Comparison of ENCODE assay signal across 1 cellular context in genomic region chr6:20319520-20320357, GRCh38.
TF ChIP-seq lines count a peak whose summit lies in the region.

No MANE protein-coding gene starts in this region.

TF ChIP-seq in GM12878, 131 proteins besides CTCF, POLR2A, EP300 and RAD21 (continued from another document and continues in another):
- TF ChIP-seq REST (IDR thresholded peaks at IDR 0.05; ENCODE audit: low read depth, low read length): peak; percentile 10
- peak; percentile 84 for TF ChIP-seq TCF12 (IDR thresholded peaks at IDR 0.05; ENCODE audit: low read depth, low read length)
- TF ChIP-seq MYC (IDR thresholded peaks at IDR 0.05; ENCODE audit: insufficient read depth, insufficient read length, insufficient replicate concordance, low read length, severe bottlenecking): no peak
- peak; percentile 35 for TF ChIP-seq NKRF (conservative IDR thresholded peaks at IDR 0.05)
- TF ChIP-seq NFIC (IDR thresholded peaks at IDR 0.05; ENCODE audit: low read depth, low read length): peak; percentile 79
- peak; percentile 74 for TF ChIP-seq CREB1 (IDR thresholded peaks at IDR 0.05; ENCODE audit: low read depth)
- peak; percentile 98 for TF ChIP-seq NBN (IDR thresholded peaks at IDR 0.05)
- peak; percentile 63; the same call in 1 of the 2 replicates for TF ChIP-seq ZNF207 (IDR thresholded peaks at IDR 0.05; ENCODE audit: borderline replicate concordance)
- peak; percentile 64; the same call in 1 of the 2 replicates for TF ChIP-seq SMARCA5 (IDR thresholded peaks at IDR 0.05)
- TF ChIP-seq CBX5 (IDR thresholded peaks at IDR 0.05; ENCODE audit: low read depth): peak; percentile 99
- TF ChIP-seq ATF7 (IDR thresholded peaks at IDR 0.05; ENCODE audit: low read depth): peak; percentile 84
- TF ChIP-seq ZBTB4 (CRISPR knock-in tag; IDR thresholded peaks at IDR 0.05): no peak
- peak; percentile 72; the same call in 2 of the 3 replicates for TF ChIP-seq POU2F2 (IDR thresholded peaks at IDR 0.05; ENCODE audit: borderline replicate concordance, low read depth, low read length)
- TF ChIP-seq RELB (IDR thresholded peaks at IDR 0.05; ENCODE audit: low read depth): peak; percentile 90
- peak; percentile 75 for TF ChIP-seq FOXK2 (IDR thresholded peaks at IDR 0.05)
- peak; percentile 97 for TF ChIP-seq DPF2 (IDR thresholded peaks at IDR 0.05)
- no peak for TF ChIP-seq E4F1 (IDR thresholded peaks at IDR 0.05; ENCODE audit: borderline replicate concordance, partially characterized antibody)
- no peak for TF ChIP-seq WRNIP1 (IDR thresholded peaks at IDR 0.05; ENCODE audit: borderline replicate concordance, low read depth, low read length)
- TF ChIP-seq BCL3 (IDR thresholded peaks at IDR 0.05; ENCODE audit: borderline replicate concordance, insufficient read depth, low read depth, low read length, poor library complexity, severe bottlenecking): peak; percentile 79
- TF ChIP-seq IKZF2 (IDR thresholded peaks at IDR 0.05): peak; percentile 94 to 97
- peak; percentile 94 for TF ChIP-seq ZSCAN29 (IDR thresholded peaks at IDR 0.05)
- peak; percentile 34; the same call in 1 of the 2 replicates for TF ChIP-seq TARDBP (IDR thresholded peaks at IDR 0.05; ENCODE audit: borderline replicate concordance)
- TF ChIP-seq MLLT1 (IDR thresholded peaks at IDR 0.05): peak; percentile 93
- TF ChIP-seq BCL11A (IDR thresholded peaks at IDR 0.05; ENCODE audit: low read depth, low read length): peak; percentile 86
- peak; percentile 68; the same call in 1 of the 2 replicates for TF ChIP-seq CHD2 (IDR thresholded peaks at IDR 0.05; ENCODE audit: borderline replicate concordance, low read depth, low read length)
- TF ChIP-seq BHLHE40 (IDR thresholded peaks at IDR 0.05; ENCODE audit: borderline replicate concordance in 1 of 2, low read depth in 2 of 2, low read length in 1 of 2): peak; percentile 92 to 95
- TF ChIP-seq RAD51 (IDR thresholded peaks at IDR 0.05): no peak
- TF ChIP-seq HDGF (IDR thresholded peaks at IDR 0.05): peak; percentile 77; the same call in 1 of the 2 replicates
- TF ChIP-seq CBFB (IDR thresholded peaks at IDR 0.05; ENCODE audit: low read depth): peak; percentile 81
- peak; percentile 88 for TF ChIP-seq MTA2 (IDR thresholded peaks at IDR 0.05; ENCODE audit: low read depth)
- TF ChIP-seq IKZF1 (conservative IDR thresholded peaks at IDR 0.05): peak; percentile 90
- TF ChIP-seq ZNF274 (IDR thresholded peaks at IDR 0.05; ENCODE audit: insufficient read depth, insufficient read length): no peak
- TF ChIP-seq TCF3 (IDR thresholded peaks at IDR 0.05; ENCODE audit: borderline replicate concordance, insufficient read depth, low read depth, low read length): peak; percentile 75
- no peak for TF ChIP-seq HDAC6 (IDR thresholded peaks at IDR 0.05; ENCODE audit: unreplicated experiment)
- TF ChIP-seq MEF2A (IDR thresholded peaks at IDR 0.05; ENCODE audit: insufficient read depth, low read depth, low read length): peak; percentile 76
- no peak for TF ChIP-seq RBBP5 (conservative IDR thresholded peaks at IDR 0.05)
- TF ChIP-seq YY1 (IDR thresholded peaks at IDR 0.05; ENCODE audit: low read depth, low read length): peak; percentile 32; the same call in 1 of the 2 replicates
- no peak for TF ChIP-seq PRDM15 (CRISPR knock-in tag; IDR thresholded peaks at IDR 0.05)
- TF ChIP-seq POLR2AphosphoS5 (IDR thresholded peaks at IDR 0.05; ENCODE audit: low read length): peak; percentile 91; the same call in 1 of the 2 replicates
